Comparison of ENCODE assay signal across 24 cellular contexts in the genomic region with DNA sequence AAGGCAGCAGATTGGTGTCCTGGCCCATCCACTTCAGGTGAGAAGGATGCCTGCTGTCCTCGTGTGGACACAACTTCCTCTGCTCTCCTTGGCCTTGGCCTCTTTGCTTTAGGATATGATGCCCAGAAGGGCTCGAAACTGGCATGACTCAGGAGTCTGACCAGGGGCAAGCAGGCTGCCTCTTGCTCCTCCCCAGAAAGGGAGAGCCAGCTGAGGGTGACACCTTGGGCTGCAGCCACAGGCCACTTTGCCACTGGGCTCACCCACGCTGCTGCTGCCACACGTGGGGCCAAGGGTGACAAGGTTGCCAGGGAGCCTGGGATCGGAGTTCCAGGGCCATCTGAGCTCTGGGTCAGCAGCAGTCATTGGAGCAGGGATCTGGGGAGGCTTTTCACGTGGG.
A peak's percentile ranks its signal among the peaks of the same experiment; 100 is the strongest.
DNase-seq lines count a peak whose midpoint lies in the region; ATAC-seq and TF ChIP-seq lines count a peak whose summit lies in the region.
"Had no signal": no experiment of that assay in that cellular context is flagged by ENCODE, and none has a peak within 500 bp of the region (broad histone marks: within the 10 kb centered on the region; RNA-seq: fewer than 3 reads in every experiment).

No MANE protein-coding gene starts in this region.

- H3K36me3 ChIP-seq in adrenal gland (replicated peaks in 1 of 2) (no peaks in the 10 kb centered on the region), neuronal stem cell (replicated peaks in 1 of 2; ENCODE audit: control insufficient read depth in 2 of 2, insufficient read depth in 2 of 2, low read length in 2 of 2) (no peaks in the 10 kb centered on the region), stomach smooth muscle (ENCODE audit: control insufficient read depth in 2 of 2, insufficient read depth in 2 of 2, low read length in 2 of 2) (no peaks in the 10 kb centered on the region)
- H3K36me3 ChIP-seq: BLaER1, SJSA1 had no signal

- no peak overlapping the region for H2AK5ac ChIP-seq in neuronal stem cell (ENCODE audit: low read depth, low read length)

- ATAC-seq in GM21529 (IDR thresholded peaks at IDR 0.05; ENCODE audit: unreplicated experiment) = no peak
- no peak for ATAC-seq in GM19455 (IDR thresholded peaks at IDR 0.05; ENCODE audit: unreplicated experiment)
- ATAC-seq: CD8-positive, alpha-beta T cell; HCT116 had no signal

- H3K4me3 ChIP-seq in adrenal gland (no peak overlapping the region), neuronal stem cell (ENCODE audit: low read length in 2 of 2) (no peak overlapping the region), stomach smooth muscle (ENCODE audit: low read length in 2 of 2) (no peak overlapping the region)
- H3K4me3 ChIP-seq: BLaER1, SJSA1 had no signal

- H3K9me3 ChIP-seq in adrenal gland (replicated peaks in 1 of 3) (no peaks in the 10 kb centered on the region), neuronal stem cell (replicated peaks in 1 of 2; ENCODE audit: control insufficient read depth in 2 of 2, insufficient read depth in 1 of 2, low read depth in 1 of 2, low read length in 2 of 2) (no peaks in the 10 kb centered on the region), stomach smooth muscle (ENCODE audit: control insufficient read depth in 2 of 2, low read length in 2 of 2) (no peaks in the 10 kb centered on the region)
- H3K9me3 ChIP-seq: BLaER1, SJSA1 had no signal

- H3K18ac ChIP-seq in neuronal stem cell (ENCODE audit: low read length) = no peak overlapping the region

- H4K91ac ChIP-seq in neuronal stem cell (ENCODE audit: low read depth, low read length, poor library complexity) = no peak overlapping the region

- no peak for TF ChIP-seq POLR2A in adrenal gland (IDR thresholded peaks at IDR 0.05)

- no peak overlapping the region for H3K23ac ChIP-seq in neuronal stem cell (ENCODE audit: low read depth, low read length, poor library complexity)

- intact Hi-C loops in adrenal gland (cut with DNase I) = no loop called here

- no peak overlapping the region for H2AFZ ChIP-seq in neuronal stem cell (ENCODE audit: low read length)

- H3K4me1 ChIP-seq in adrenal gland (replicated peaks in 1 of 2) = peaks cover 17 to 35% of the 10 kb centered on the region in 2 donors
- no peaks in the 10 kb centered on the region for H3K4me1 ChIP-seq in neuronal stem cell (ENCODE audit: control insufficient read depth in 2 of 2, insufficient read depth in 1 of 2, low read depth in 1 of 2, low read length in 2 of 2)
- peaks cover 74% of the 10 kb centered on the region for H3K4me1 ChIP-seq in stomach smooth muscle (ENCODE audit: control insufficient read depth, insufficient read depth, low read length)

- H3K9ac ChIP-seq in neuronal stem cell (ENCODE audit: low read depth, low read length, poor library complexity) (no peak overlapping the region), stomach smooth muscle (ENCODE audit: low read length in 2 of 2) (no peak overlapping the region)
- H3K9ac ChIP-seq: BLaER1 had no signal

- H3K4ac ChIP-seq in neuronal stem cell (ENCODE audit: low read length) = no peak overlapping the region

- no peak overlapping the region for H4K8ac ChIP-seq in neuronal stem cell (ENCODE audit: low read depth, low read length)

- H3K79me1 ChIP-seq in neuronal stem cell (ENCODE audit: low read depth, low read length) = no peaks in the 10 kb centered on the region

- peak in 5 of 7 donors; percentile 41 to 71 (median 52) for DNase-seq in adrenal gland
- DNase-seq in neuronal stem cell (ENCODE audit: low spot score) = no peak
- DNase-seq in A172 (ENCODE audit: low spot score) = no peak
- DNase-seq in activated CD4-positive, alpha-beta T cell treated with anti-CD3 and anti-CD28 coated beads, Interleukin-2, amount 50 U/mL, for 1 hour = no peak
- DNase-seq: CD8-positive, alpha-beta T cell; DMS 273 treated with DMSO at 0.1 percent for 48 hours; DMS79; EL; GDM1; IMR-90; KG1; MM.1S; NCI-H2029; NCI-H2227 treated with DMSO at 0.1 percent for 48 hours; NCI-H526 treated with DMSO at 0.1 percent for 48 hours; Right ventricle myocardium superior; RPMI8226 had no signal

- no peak overlapping the region for H3K4me2 ChIP-seq in neuronal stem cell (ENCODE audit: insufficient read depth, low read length, poor library complexity, severe bottlenecking)
- H3K4me2 ChIP-seq: BLaER1 had no signal

- H2BK15ac ChIP-seq in neuronal stem cell (ENCODE audit: low read length) = no peak overlapping the region

- H2BK5ac ChIP-seq in neuronal stem cell (ENCODE audit: low read length) = no peak overlapping the region

- 28 to 49% (median 42%) methylated on average over 2 to 6 of the region's 6 CpGs for WGBS in adrenal gland, 4 donors
- no CpG with 5 or more reads among the region's 6 CpGs for WGBS in neuronal stem cell (ENCODE audit: extremely low coverage in 2 of 2, insufficient read length in 2 of 2, insufficient replicate concordance in 1 of 2), 2 donors

- peak overlapping the region; percentile 94 for H3K27ac ChIP-seq in C4-2B
- peak overlapping the region in 2 of 5 donors; percentile 36 to 45 for H3K27ac ChIP-seq in adrenal gland
- H3K27ac ChIP-seq in neuronal stem cell (replicated peaks; ENCODE audit: low read length) = no peak overlapping the region
- H3K27ac ChIP-seq in stomach smooth muscle (ENCODE audit: low read length) = peak overlapping the region; percentile 90
- H3K27ac ChIP-seq: BLaER1, SJSA1 had no signal

- TF ChIP-seq CTCF in C4-2B (conservative IDR thresholded peaks at IDR 0.05) (no peak), adrenal gland (IDR thresholded peaks at IDR 0.05) (no peak)

- no peak overlapping the region for H2BK12ac ChIP-seq in neuronal stem cell (ENCODE audit: low read length)

- no peak overlapping the region for H2BK120ac ChIP-seq in neuronal stem cell (ENCODE audit: low read depth, low read length)

- peak overlapping the region; percentile 49 for H3K14ac ChIP-seq in neuronal stem cell (ENCODE audit: low read length)

- H3K27me3 ChIP-seq in adrenal gland (no peaks in the 10 kb centered on the region), neuronal stem cell (ENCODE audit: control insufficient read depth in 3 of 3, insufficient read depth in 3 of 3, low read depth in 1 of 3, low read length in 3 of 3) (no peaks in the 10 kb centered on the region), stomach smooth muscle (ENCODE audit: control insufficient read depth in 1 of 2, insufficient read depth in 2 of 2, low read length in 2 of 2) (no peaks in the 10 kb centered on the region)
- H3K27me3 ChIP-seq: BLaER1, SJSA1 had no signal

Comparison
In these comparisons a context has a peak if more than half of its experiments do, and no peak if none do; other contexts are left out.
1. DNase-seq: peak in adrenal gland (5 of 7); none in neuronal stem cell (single experiment), A172 (single experiment) and activated CD4-positive, alpha-beta T cell treated with anti-CD3 and anti-CD28 coated beads, Interleukin-2, amount 50 U/mL, for 1 hour (single experiment).